In genomic region chr9:84296146-84296843, GRCh38 we compare ENCODE assay signal across 8 cellular contexts. TPM values are rescaled to one million over a fixed set of nuclear protein-coding genes. Genes with fewer than 3 reads are reported as not detected.
DNase-seq lines count a peak whose midpoint lies in the region; ATAC-seq and TF ChIP-seq lines count a peak whose summit lies in the region.

No MANE protein-coding gene starts in this region.

- CTCF ChIA-PET in activated CD8-positive, alpha-beta memory T cell treated with anti-CD3 and anti-CD28 coated beads, Interleukin-2, amount 10 ng/mL, durations not matched to agents 7 days and 5 days (lab: Charles Lee), result interaction anchor here (0.9 to 4.2 kb wide), 11 partner anchors 8 to 359 kb away, joined by 3 to 19 read pairs (median 3); partner anchors contain the start of genes HNRNPK and RMI1

- no peak overlapping the region for H3K4me3 ChIP-seq in left lung

- peak overlapping the region; percentile 30 for H3K4me3 Mint-ChIP-seq in activated CD8-positive, alpha-beta memory T cell treated with anti-CD3 and anti-CD28 coated beads, Interleukin-2, amount 10 ng/mL, durations not matched to agents 7 days and 5 days

- H3K36me3 ChIP-seq in left lung, result no peaks in the 10 kb centered on the region

- intact Hi-C loops in left lung (cut with DNase I), result no loop called here

- peak; percentile 8 for DNase-seq in activated gamma-delta T cell treated with Interleukin-2 at 50 U/mL for 16 hours
- no peak for DNase-seq in activated gamma-delta T cell (lab: John Stamatoyannopoulos, UW)
- DNase-seq in activated CD8-positive, alpha-beta memory T cell treated with anti-CD3 and anti-CD28 coated beads, Interleukin-2, amount 10 ng/mL, durations not matched to agents 7 days and 5 days, result peak; percentile 46
- peak in 1 of 2 donors; percentile 50 for DNase-seq in left lung
- no peak for DNase-seq in NCI-H526 (lab: John Stamatoyannopoulos, UW)
- DNase-seq in NCI-H2029 treated with DMSO at 0.1 percent for 48 hours (lab: John Stamatoyannopoulos, UW), result no peak
- DNase-seq in GM19240 (ENCODE audit: insufficient read length, low spot score), result no peak

- H3K9me3 ChIP-seq in left lung, result no peaks in the 10 kb centered on the region

- TF ChIP-seq CTCF in left lung (IDR thresholded peaks at IDR 0.05), result no peak

- no peaks in the 10 kb centered on the region for H3K27me3 Mint-ChIP-seq in activated CD8-positive, alpha-beta memory T cell treated with anti-CD3 and anti-CD28 coated beads, Interleukin-2, amount 10 ng/mL, durations not matched to agents 7 days and 5 days

- H3K4me1 Mint-ChIP-seq in activated CD8-positive, alpha-beta memory T cell treated with anti-CD3 and anti-CD28 coated beads, Interleukin-2, amount 10 ng/mL, durations not matched to agents 7 days and 5 days, result peaks cover 60% of the 10 kb centered on the region

- H3K27me3 ChIP-seq in left lung, result no peaks in the 10 kb centered on the region

- H3K4me1 ChIP-seq in left lung, result peaks cover 0 to 30% of the 10 kb centered on the region in 2 donors

- H3K9me3 Mint-ChIP-seq in activated CD8-positive, alpha-beta memory T cell treated with anti-CD3 and anti-CD28 coated beads, Interleukin-2, amount 10 ng/mL, durations not matched to agents 7 days and 5 days (ENCODE audit: low read depth), result no peaks in the 10 kb centered on the region

- ATAC-seq in HG03378 (IDR thresholded peaks at IDR 0.05; ENCODE audit: unreplicated experiment) (peak; percentile 64), left lung (peak; percentile 71)
- ATAC-seq in activated CD8-positive, alpha-beta memory T cell treated with anti-CD3 and anti-CD28 coated beads, Interleukin-2, amount 10 ng/mL, durations not matched to agents 7 days and 5 days, result peak; percentile 52

- peaks cover 3% of the 10 kb centered on the region for H3K36me3 Mint-ChIP-seq in activated CD8-positive, alpha-beta memory T cell treated with anti-CD3 and anti-CD28 coated beads, Interleukin-2, amount 10 ng/mL, durations not matched to agents 7 days and 5 days

- H3K27ac Mint-ChIP-seq in activated CD8-positive, alpha-beta memory T cell treated with anti-CD3 and anti-CD28 coated beads, Interleukin-2, amount 10 ng/mL, durations not matched to agents 7 days and 5 days, result peak overlapping the region; percentile 85

- H3K27ac ChIP-seq in left lung, result peak overlapping the region in 1 of 2 donors; percentile 65

RNA-seq across cellular contexts. Expression of gene SLC28A3, which starts 44.3 kb away (rescaled TPM):
- total RNA-seq in activated CD8-positive, alpha-beta memory T cell treated with anti-CD3 and anti-CD28 coated beads, Interleukin-2, amount 10 ng/mL, durations not matched to agents 7 days and 5 days, result under 1 TPM; 0.09 to 0.45 TPM
- 1 to 10 TPM; 1.2 to 1.5 TPM for total RNA-seq in left lung

Comparison
In these comparisons a context has a peak if more than half of its experiments do, and no peak if none do; other contexts are left out.
1. DNase-seq: peak in activated gamma-delta T cell treated with Interleukin-2 at 50 U/mL for 16 hours (single experiment) and activated CD8-positive, alpha-beta memory T cell treated with anti-CD3 and anti-CD28 coated beads, Interleukin-2, amount 10 ng/mL, durations not matched to agents 7 days and 5 days (single experiment); none in activated gamma-delta T cell (single experiment), NCI-H526 (0 of 2), NCI-H2029 treated with DMSO at 0.1 percent for 48 hours (single experiment) and GM19240 (single experiment).
2. Peak in every context shown above with its lines, with median percentiles within 50 percentile points of each other: ATAC-seq.